In genomic region chr9:27398982-27399653, GRCh38 we compare ENCODE assay signal across 14 cellular contexts.
A peak's percentile ranks its signal among the peaks of the same experiment; 100 is the strongest.
DNase-seq lines count a peak whose midpoint lies in the region; ATAC-seq, FAIRE-seq and TF ChIP-seq lines count a peak whose summit lies in the region.
"Had no signal": no experiment of that assay in that cellular context is flagged by ENCODE, and none has a peak within 500 bp of the region (broad histone marks: within the 10 kb centered on the region; RNA-seq: fewer than 3 reads in every experiment).

No MANE protein-coding gene starts in this region.

- no peaks in the 10 kb centered on the region for H3K27me3 Mint-ChIP-seq in memory B cell
- H3K27me3 Mint-ChIP-seq: CD4-positive, alpha-beta memory T cell had no signal

- no peaks in the 10 kb centered on the region for H3K36me3 Mint-ChIP-seq in memory B cell
- H3K36me3 Mint-ChIP-seq: CD4-positive, alpha-beta memory T cell had no signal

- no peaks in the 10 kb centered on the region for H3K9me3 Mint-ChIP-seq in memory B cell
- H3K9me3 Mint-ChIP-seq: CD4-positive, alpha-beta memory T cell had no signal

- H3K27ac Mint-ChIP-seq in memory B cell: no peak overlapping the region
- H3K27ac Mint-ChIP-seq: CD4-positive, alpha-beta memory T cell had no signal

- no peak overlapping the region for H3K4me3 Mint-ChIP-seq in memory B cell
- H3K4me3 Mint-ChIP-seq: CD4-positive, alpha-beta memory T cell had no signal

- TF ChIP-seq POLR2A in H54 (IDR thresholded peaks at IDR 0.05; ENCODE audit: low read depth, low read length): no peak

- FAIRE-seq in H54 (lab: Jason Lieb, UNC): no peak

- ATAC-seq in memory B cell (ENCODE audit: low read depth) (peak; percentile 38), GM18520 (IDR thresholded peaks at IDR 0.05; ENCODE audit: unreplicated experiment) (no peak), GM19467 (IDR thresholded peaks at IDR 0.05; ENCODE audit: unreplicated experiment) (no peak), GM21529 (IDR thresholded peaks at IDR 0.05; ENCODE audit: unreplicated experiment) (no peak)

- DNase-seq in COLO668 (lab: John Stamatoyannopoulos, UW; ENCODE audit: unreplicated experiment): peak; percentile 27
- peak; percentile 55 for DNase-seq in NCI-H1048 (lab: John Stamatoyannopoulos, UW)
- DNase-seq in NCI-H526 (lab: John Stamatoyannopoulos, UW): peak; percentile 79 to 81
- no peak for DNase-seq in memory B cell (ENCODE audit: low spot score in 2 of 2)
- DNase-seq in H54 (ENCODE audit: insufficient read length, low spot score): no peak
- DNase-seq: CD4-positive, alpha-beta memory T cell; MV-4-11; NCI-H2029; NCI-H82; SIG-M5; T-helper 2 cell had no signal

- H3K4me1 Mint-ChIP-seq in memory B cell: peaks cover 45% of the 10 kb centered on the region
- H3K4me1 Mint-ChIP-seq: CD4-positive, alpha-beta memory T cell had no signal

Comparison
In these comparisons a context has a peak if more than half of its experiments do, and no peak if none do; other contexts are left out.
1. DNase-seq: peak in COLO668 (single experiment), NCI-H1048 (single experiment) and NCI-H526 (2 of 2); none in memory B cell (0 of 2) and H54 (single experiment).